In the genomic region with DNA sequence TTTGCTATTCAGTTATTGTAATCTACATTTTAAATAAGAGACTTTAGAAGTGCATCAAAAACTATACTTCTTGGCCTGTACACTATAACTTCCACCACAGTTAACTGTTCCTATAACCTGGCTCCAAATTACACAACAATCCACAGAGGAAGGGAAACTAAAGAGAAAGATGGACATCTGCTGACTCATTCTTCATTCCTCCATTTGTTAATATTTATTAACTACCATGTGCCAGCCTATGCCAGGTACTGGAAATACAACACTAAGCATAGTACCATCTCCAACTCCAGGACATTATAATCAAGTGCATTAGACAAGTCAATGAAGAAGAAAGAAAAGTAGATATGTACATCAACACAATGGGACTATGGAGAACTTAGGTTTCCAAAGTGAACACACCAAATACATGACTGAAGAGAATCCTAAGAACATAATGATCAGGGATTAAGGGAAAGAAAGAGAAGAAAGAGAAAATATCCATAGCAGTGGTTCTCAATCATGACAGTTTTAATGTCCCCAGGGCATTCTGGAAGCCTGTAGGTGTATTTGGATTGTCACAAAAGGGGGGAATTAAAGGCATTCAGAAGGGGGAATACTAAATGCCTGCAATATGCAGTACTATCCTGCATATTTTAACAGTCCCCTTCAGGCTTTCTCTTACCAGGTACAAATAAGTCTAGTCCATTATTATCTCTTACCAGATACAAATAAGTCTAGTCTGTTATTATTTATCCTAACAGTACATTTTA, we compare ENCODE assay signal across 15 cellular contexts. TPM values are rescaled to one million over a fixed set of nuclear protein-coding genes. Genes with fewer than 3 reads are reported as not detected.
DNase-seq lines count a peak whose midpoint lies in the region; ATAC-seq and TF ChIP-seq lines count a peak whose summit lies in the region.
"Had no signal": no experiment of that assay in that cellular context is flagged by ENCODE, and none has a peak within 500 bp of the region (broad histone marks: within the 10 kb centered on the region; RNA-seq: fewer than 3 reads in every experiment).

No MANE protein-coding gene starts in this region.

- DNase-seq in SIG-M5 treated with dmso at 0.1 percent for 504 hours (lab: John Stamatoyannopoulos, UW; ENCODE audit: unreplicated experiment) (peak; percentile 34), SIG-M5 (lab: John Stamatoyannopoulos, UW) (no peak), fibroblast of villous mesenchyme (ENCODE audit: low read depth) (peak; percentile 27)
- DNase-seq in stimulated activated naive B cell treated with anti-CD40 and anti-IgM and Interleukin-4, amounts not matched to agents 10 μg/mL and 1 μg/mL and 100 μg/mL, for 72 hours: no peak
- DNase-seq in activated CD4-positive, alpha-beta T cell treated with anti-CD3 and anti-CD28 coated beads for 48 hours: no peak
- DNase-seq in activated naive CD4-positive, alpha-beta T cell treated with anti-CD3 and anti-CD28 coated beads, Interleukin-2, amount 50 U/mL, for 72 hours (ENCODE audit: low spot score in 2 of 2): no peak
- DNase-seq: activated CD4-positive, alpha-beta T cell treated with anti-CD3 and anti-CD28 coated beads for 1 hour; caudate nucleus had no signal

- ATAC-seq in SK-N-SH treated with all-trans-retinoic acid at 6 μM for 48 hours (peak; percentile 53), GM18867 (IDR thresholded peaks at IDR 0.05; ENCODE audit: unreplicated experiment) (no peak)
- no peak for ATAC-seq in stimulated activated naive B cell treated with anti-CD40 and anti-IgM and Interleukin-4, amounts not matched to agents 10 μg/mL and 1 μg/mL and 100 μg/mL, for 72 hours (replicated peaks)
- no peak for ATAC-seq in activated naive CD4-positive, alpha-beta T cell treated with anti-CD3 and anti-CD28 coated beads, Interleukin-2, amount 50 U/mL, for 72 hours
- ATAC-seq: esophagus mucosa, sciatic nerve had no signal

- no peaks in the 10 kb centered on the region for H3K9me3 Mint-ChIP-seq in stimulated activated naive B cell treated with anti-CD40 and anti-IgM and Interleukin-4, amounts not matched to agents 10 μg/mL and 1 μg/mL and 100 μg/mL, for 72 hours
- no peaks in the 10 kb centered on the region for H3K9me3 Mint-ChIP-seq in activated naive CD4-positive, alpha-beta T cell treated with anti-CD3 and anti-CD28 coated beads, Interleukin-2, amount 50 U/mL, for 72 hours
- H3K9me3 Mint-ChIP-seq: activated T-helper 1 cell treated with anti-CD3 and anti-CD28 coated beads, Interleukin-12 subunit alpha, Interleukin-12 subunit beta, Interleukin-2, Interleukin-4 antibody, amounts not matched to agents 30 ng/mL and 10 ng/mL and 1 ng/mL, durations not matched to agents 14 hours and 24 hours and 36 hours had no signal

- no peak for TF ChIP-seq CTCF in fibroblast of villous mesenchyme (IDR thresholded peaks at IDR 0.05; ENCODE audit: insufficient read depth, low read depth, low read length)

- H3K4me3 ChIP-seq in fibroblast of villous mesenchyme (ENCODE audit: low read depth, low read length): no peak overlapping the region
- H3K4me3 ChIP-seq: SJSA1, thoracic aorta had no signal

- peaks cover 32 to 38% of the 10 kb centered on the region in 2 donors for H3K36me3 Mint-ChIP-seq in stimulated activated naive B cell treated with anti-CD40 and anti-IgM and Interleukin-4, amounts not matched to agents 10 μg/mL and 1 μg/mL and 100 μg/mL, for 72 hours
- H3K36me3 Mint-ChIP-seq in activated naive CD4-positive, alpha-beta T cell treated with anti-CD3 and anti-CD28 coated beads, Interleukin-2, amount 50 U/mL, for 72 hours: peaks cover 21 to 28% of the 10 kb centered on the region in 2 donors

- peak overlapping the region; percentile 20 for H3K27ac Mint-ChIP-seq in stimulated activated naive B cell treated with anti-CD40 and anti-IgM and Interleukin-4, amounts not matched to agents 10 μg/mL and 1 μg/mL and 100 μg/mL, for 72 hours
- H3K27ac Mint-ChIP-seq in activated naive CD4-positive, alpha-beta T cell treated with anti-CD3 and anti-CD28 coated beads, Interleukin-2, amount 50 U/mL, for 72 hours: peak overlapping the region in 1 of 2 donors; percentile 57
- H3K27ac Mint-ChIP-seq: activated T-helper 1 cell treated with anti-CD3 and anti-CD28 coated beads, Interleukin-12 subunit alpha, Interleukin-12 subunit beta, Interleukin-2, Interleukin-4 antibody, amounts not matched to agents 30 ng/mL and 10 ng/mL and 1 ng/mL, durations not matched to agents 14 hours and 24 hours and 36 hours had no signal

- H3K4me3 Mint-ChIP-seq in stimulated activated naive B cell treated with anti-CD40 and anti-IgM and Interleukin-4, amounts not matched to agents 10 μg/mL and 1 μg/mL and 100 μg/mL, for 72 hours: no peak overlapping the region
- H3K4me3 Mint-ChIP-seq: activated T-helper 1 cell treated with anti-CD3 and anti-CD28 coated beads, Interleukin-12 subunit alpha, Interleukin-12 subunit beta, Interleukin-2, Interleukin-4 antibody, amounts not matched to agents 30 ng/mL and 10 ng/mL and 1 ng/mL, durations not matched to agents 14 hours and 24 hours and 36 hours had no signal

- H3K27me3 Mint-ChIP-seq in stimulated activated naive B cell treated with anti-CD40 and anti-IgM and Interleukin-4, amounts not matched to agents 10 μg/mL and 1 μg/mL and 100 μg/mL, for 72 hours: no peaks in the 10 kb centered on the region

- H3K4me1 Mint-ChIP-seq in stimulated activated naive B cell treated with anti-CD40 and anti-IgM and Interleukin-4, amounts not matched to agents 10 μg/mL and 1 μg/mL and 100 μg/mL, for 72 hours: peaks cover 10 to 12% of the 10 kb centered on the region in 2 donors

TF ChIP-seq in SK-N-SH treated with all-trans-retinoic acid at 6 μM for 48 hours, 23 proteins besides CTCF, POLR2A, EP300 and RAD21 (continues in another document):
- TF ChIP-seq TOX (CRISPR knock-in tag; IDR thresholded peaks at IDR 0.05; ENCODE audit: borderline replicate concordance) (no peak), ZFP30 (CRISPR knock-in tag; IDR thresholded peaks at IDR 0.05) (no peak), ZNF8 (CRISPR knock-in tag; IDR thresholded peaks at IDR 0.05) (no peak), ZFP3 (CRISPR knock-in tag; IDR thresholded peaks at IDR 0.05) (no peak), ESRRG (CRISPR knock-in tag; IDR thresholded peaks at IDR 0.05) (no peak), PPARA (CRISPR knock-in tag; IDR thresholded peaks at IDR 0.05; ENCODE audit: borderline replicate concordance) (no peak), RARB (CRISPR knock-in tag; IDR thresholded peaks at IDR 0.05) (no peak), CSDC2 (CRISPR knock-in tag; IDR thresholded peaks at IDR 0.05) (no peak), ZNF70 (CRISPR knock-in tag; IDR thresholded peaks at IDR 0.05) (no peak), SNAI2 (CRISPR knock-in tag; IDR thresholded peaks at IDR 0.05) (no peak), OSR1 (CRISPR knock-in tag; IDR thresholded peaks at IDR 0.05) (no peak), TCF4 (CRISPR knock-in tag; IDR thresholded peaks at IDR 0.05; ENCODE audit: borderline replicate concordance) (no peak), POU6F1 (CRISPR knock-in tag; IDR thresholded peaks at IDR 0.05; ENCODE audit: borderline replicate concordance, low read depth) (no peak), ZC3H10 (CRISPR knock-in tag; IDR thresholded peaks at IDR 0.05) (no peak)
- TF ChIP-seq, protein P1, sequence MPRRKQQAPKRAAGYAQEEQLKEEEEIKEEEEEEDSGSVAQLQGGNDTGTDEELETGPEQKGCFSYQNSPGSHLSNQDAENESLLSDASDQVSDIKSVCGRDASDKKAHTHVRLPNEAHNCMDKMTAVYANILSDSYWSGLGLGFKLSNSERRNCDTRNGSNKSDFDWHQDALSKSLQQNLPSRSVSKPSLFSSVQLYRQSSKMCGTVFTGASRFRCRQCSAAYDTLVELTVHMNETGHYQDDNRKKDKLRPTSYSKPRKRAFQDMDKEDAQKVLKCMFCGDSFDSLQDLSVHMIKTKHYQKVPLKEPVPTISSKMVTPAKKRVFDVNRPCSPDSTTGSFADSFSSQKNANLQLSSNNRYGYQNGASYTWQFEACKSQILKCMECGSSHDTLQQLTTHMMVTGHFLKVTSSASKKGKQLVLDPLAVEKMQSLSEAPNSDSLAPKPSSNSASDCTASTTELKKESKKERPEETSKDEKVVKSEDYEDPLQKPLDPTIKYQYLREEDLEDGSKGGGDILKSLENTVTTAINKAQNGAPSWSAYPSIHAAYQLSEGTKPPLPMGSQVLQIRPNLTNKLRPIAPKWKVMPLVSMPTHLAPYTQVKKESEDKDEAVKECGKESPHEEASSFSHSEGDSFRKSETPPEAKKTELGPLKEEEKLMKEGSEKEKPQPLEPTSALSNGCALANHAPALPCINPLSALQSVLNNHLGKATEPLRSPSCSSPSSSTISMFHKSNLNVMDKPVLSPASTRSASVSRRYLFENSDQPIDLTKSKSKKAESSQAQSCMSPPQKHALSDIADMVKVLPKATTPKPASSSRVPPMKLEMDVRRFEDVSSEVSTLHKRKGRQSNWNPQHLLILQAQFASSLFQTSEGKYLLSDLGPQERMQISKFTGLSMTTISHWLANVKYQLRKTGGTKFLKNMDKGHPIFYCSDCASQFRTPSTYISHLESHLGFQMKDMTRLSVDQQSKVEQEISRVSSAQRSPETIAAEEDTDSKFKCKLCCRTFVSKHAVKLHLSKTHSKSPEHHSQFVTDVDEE (CRISPR knock-in tag; IDR thresholded peaks at IDR 0.05): no peak

RNA-seq across cellular contexts. Expression of gene ICE2, which starts 8.9 kb away (rescaled TPM):
- 28.7 and 31.1 TPM in 2 replicates for total RNA-seq in fibroblast of villous mesenchyme
- 10 to 100 TPM; 52.5 to 76.1 TPM for total RNA-seq in activated naive CD4-positive, alpha-beta T cell treated with anti-CD3 and anti-CD28 coated beads, Interleukin-2, amount 50 U/mL, for 72 hours

Comparison
In these comparisons a context has a peak if more than half of its experiments do, and no peak if none do; other contexts are left out.
1. DNase-seq: peak in SIG-M5 treated with dmso at 0.1 percent for 504 hours (single experiment) and fibroblast of villous mesenchyme (single experiment); none in SIG-M5 (single experiment), stimulated activated naive B cell treated with anti-CD40 and anti-IgM and Interleukin-4, amounts not matched to agents 10 μg/mL and 1 μg/mL and 100 μg/mL, for 72 hours (single experiment), activated CD4-positive, alpha-beta T cell treated with anti-CD3 and anti-CD28 coated beads for 48 hours (single experiment) and activated naive CD4-positive, alpha-beta T cell treated with anti-CD3 and anti-CD28 coated beads, Interleukin-2, amount 50 U/mL, for 72 hours (0 of 2).